Comparison of ENCODE assay signal across 1 cellular context in the genomic region with DNA sequence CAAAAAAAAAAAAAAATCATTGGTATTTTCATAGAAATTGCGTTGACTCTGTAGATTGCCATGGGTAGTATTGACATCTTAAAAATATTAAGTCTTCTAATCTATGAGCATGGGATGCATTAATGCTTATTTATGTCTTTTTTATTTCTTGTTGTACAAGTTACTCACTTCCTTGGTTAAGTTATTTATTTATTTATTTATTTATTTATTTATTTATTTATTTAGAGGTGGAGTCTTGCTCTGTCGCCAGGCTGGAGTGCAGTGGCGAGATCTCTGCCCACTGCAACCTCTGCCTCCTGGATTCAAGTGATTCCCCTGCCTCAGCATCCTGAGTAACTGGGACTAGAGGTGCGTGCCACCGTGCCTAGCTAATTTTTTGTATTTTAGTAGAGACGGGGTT.
A peak's percentile ranks its signal among the peaks of the same experiment; 100 is the strongest.
TF ChIP-seq lines count a peak whose summit lies in the region.

No MANE protein-coding gene starts in this region.

TF ChIP-seq in HEK293, 187 proteins besides CTCF, POLR2A, EP300 and RAD21 (continued from another document):
- TF ChIP-seq AEBP2 (tag by site-specific recombination; IDR thresholded peaks at IDR 0.05; ENCODE audit: borderline replicate concordance) (peak; percentile 44; the same call in 1 of the 2 replicates), ZBTB8A (tag by site-specific recombination; IDR thresholded peaks at IDR 0.05) (peak; percentile 53; the same call in 1 of the 2 replicates), ZNF266 (tag by site-specific recombination; IDR thresholded peaks at IDR 0.05; ENCODE audit: low read depth) (0 out of 2 replicates have a peak, but pooled peaks have one; percentile 23), ZNF394 (tag by site-specific recombination; IDR thresholded peaks at IDR 0.05; ENCODE audit: borderline replicate concordance) (peak; percentile 76; the same call in 1 of the 2 replicates)
